ENCODE assay signal across 20 cellular contexts in genomic region chr6:106803188-106803587, GRCh38.
"Had no signal": no experiment of that assay in that cellular context is flagged by ENCODE, and none has a peak within 500 bp of the region (broad histone marks: within the 10 kb centered on the region; RNA-seq: fewer than 3 reads in every experiment).

No MANE protein-coding gene starts in this region.

- ATAC-seq: activated CD4-positive, alpha-beta T cell treated with anti-CD3 and anti-CD28 coated beads for 36 hours; activated T-helper 17 cell treated with anti-CD3 and anti-CD28 coated beads, Interleukin-2, amount 50 U/mL, for 72 hours; PC-3; T-helper 17 cell had no signal

- H3K36me3 Mint-ChIP-seq: activated naive CD8-positive, alpha-beta T cell treated with anti-CD3 and anti-CD28 coated beads for 36 hours had no signal

- H3K27me3 Mint-ChIP-seq: activated naive CD8-positive, alpha-beta T cell treated with anti-CD3 and anti-CD28 coated beads for 36 hours had no signal

- H3K4me1 Mint-ChIP-seq: activated CD4-positive, alpha-beta T cell treated with anti-CD3 and anti-CD28 coated beads for 36 hours; activated T-helper 17 cell treated with anti-CD3 and anti-CD28 coated beads, Interleukin-2, amount 50 U/mL, for 72 hours; T-helper 17 cell had no signal

- H3K4me3 Mint-ChIP-seq: activated CD4-positive, alpha-beta memory T cell treated with anti-CD3 and anti-CD28 coated beads, Interleukin-2, amount 10 ng/mL, durations not matched to agents 7 days and 5 days; activated CD4-positive, alpha-beta T cell treated with anti-CD3 and anti-CD28 coated beads for 36 hours; activated naive CD4-positive, alpha-beta T cell treated with anti-CD3 and anti-CD28 coated beads for 36 hours; activated naive CD8-positive, alpha-beta T cell treated with anti-CD3 and anti-CD28 coated beads for 36 hours; activated T-helper 17 cell treated with anti-CD3 and anti-CD28 coated beads, Interleukin-2, amount 50 U/mL, for 72 hours; T-helper 17 cell had no signal

- H3K27ac Mint-ChIP-seq: activated CD4-positive, alpha-beta memory T cell treated with anti-CD3 and anti-CD28 coated beads, Interleukin-2, amount 10 ng/mL, durations not matched to agents 7 days and 5 days; activated CD4-positive, alpha-beta T cell treated with anti-CD3 and anti-CD28 coated beads for 36 hours; activated naive CD4-positive, alpha-beta T cell treated with anti-CD3 and anti-CD28 coated beads for 36 hours; activated naive CD8-positive, alpha-beta T cell treated with anti-CD3 and anti-CD28 coated beads for 36 hours; activated T-helper 17 cell treated with anti-CD3 and anti-CD28 coated beads, Interleukin-2, amount 50 U/mL, for 72 hours; T-helper 17 cell had no signal

- DNase-seq: activated CD4-positive, alpha-beta memory T cell treated with anti-CD3 and anti-CD28 coated beads, Interleukin-2, amount 10 ng/mL, durations not matched to agents 7 days and 5 days; activated CD4-positive, alpha-beta T cell treated with anti-CD3 and anti-CD28 coated beads for 36 hours; activated CD4-positive, alpha-beta T cell treated with anti-CD3 and anti-CD28 coated beads, Interleukin-2, amount 50 U/mL, for 1 hour; activated gamma-delta T cell; activated naive CD4-positive, alpha-beta T cell treated with anti-CD3 and anti-CD28 coated beads for 36 hours; activated naive CD8-positive, alpha-beta T cell treated with anti-CD3 and anti-CD28 coated beads for 36 hours; activated T-cell treated with anti-CD3 and anti-CD28 coated beads for 4 hours; activated T-cell treated with anti-CD3 and anti-CD28 coated beads, Interleukin-2, amount 50 U/mL, for 48 hours; cerebellar nuclear complex; Kasumi-1; NCI-H1092; NCI-H1930; NCI-H510A treated with DMSO at 0.1 percent for 48 hours; NCI-H69; NK-92 treated with Interleukin-12 subunit alpha and Interleukin-12 subunit beta, amount 100 ng/mL, for 24 hours; PC-3; SHP77 treated with DMSO at 0.1 percent for 48 hours; T-helper 17 cell; T-helper 9 cell had no signal
